Comparison of ENCODE assay signal across 8 cellular contexts in the genomic region with DNA sequence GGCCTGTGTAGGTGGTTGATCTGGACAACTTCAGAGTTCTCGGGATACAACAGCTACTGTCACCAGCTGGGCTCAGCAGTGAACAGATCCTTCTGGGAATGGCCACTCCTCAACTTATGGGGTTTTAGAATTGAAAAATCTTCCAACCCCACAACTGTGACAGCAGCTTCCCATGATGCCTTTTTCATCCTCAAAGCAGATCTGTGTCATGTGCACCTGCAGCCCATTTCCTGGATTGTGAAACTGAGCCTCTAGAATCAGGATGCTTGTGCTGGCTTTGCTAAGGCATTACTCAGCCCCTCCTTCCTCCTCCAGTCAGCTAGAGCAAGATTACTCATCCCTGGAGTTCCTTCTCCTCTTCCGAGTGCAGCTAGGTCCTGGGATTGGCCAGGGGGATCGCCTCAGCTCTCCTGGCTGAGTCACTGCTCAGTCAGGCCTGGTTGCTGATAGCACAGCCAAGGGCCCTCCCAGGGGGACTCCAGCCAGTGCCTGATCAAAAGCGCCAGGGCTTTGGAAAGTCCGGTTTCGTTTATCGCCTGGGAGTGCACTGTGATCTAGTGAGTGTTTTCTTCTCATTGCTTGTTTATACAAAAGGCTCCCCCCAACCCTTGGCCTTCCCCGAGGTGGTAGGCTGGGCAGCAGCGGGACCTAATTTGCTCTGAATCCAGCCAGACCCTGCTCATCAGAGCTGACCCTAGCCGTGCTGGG. TPM values are rescaled to one million over a fixed set of nuclear protein-coding genes. Genes with fewer than 3 reads are reported as not detected.
DNase-seq lines count a peak whose midpoint lies in the region; ATAC-seq and TF ChIP-seq lines count a peak whose summit lies in the region.

No MANE protein-coding gene starts in this region.

- in situ Hi-C loops in brain microvascular endothelial cell (cut with HindIII; ENCODE audit: low pct_ligation_motif_present, low sequenced_read_pairs) = no loop called here

- CTCF ChIA-PET in AG04449 (lab: Yijun Ruan, JAX) = interaction anchor here (0.9 to 28.0 kb wide), 10 partner anchors 10 to 1263 kb away, joined by 3 to 428 read pairs (median 6); no protein-coding TSS in a partner anchor

- ATAC-seq in GM18870 (IDR thresholded peaks at IDR 0.05; ENCODE audit: unreplicated experiment) = peak; percentile 61
- peak; percentile 44 for ATAC-seq in HG03108 (IDR thresholded peaks at IDR 0.05; ENCODE audit: unreplicated experiment)

- DNase-seq in AG04449 (ENCODE audit: low read depth, low spot score) (peak; percentile 98), NCI-H2171 (lab: John Stamatoyannopoulos, UW) (peak; percentile 89), UCSD-AML1 (lab: John Stamatoyannopoulos, UW; ENCODE audit: unreplicated experiment) (peak; percentile 86), brain microvascular endothelial cell (peak; percentile 100), iPS-NIHi11 (ENCODE audit: low spot score) (peak; percentile 93)

- H3K9ac ChIP-seq in skeletal muscle tissue (ENCODE audit: low read depth in 1 of 3, low read length in 3 of 3) = peak overlapping the region; percentile 46 to 81 (median 69)

- no peak overlapping the region for H3K27ac ChIP-seq in brain microvascular endothelial cell
- H3K27ac ChIP-seq in skeletal muscle tissue (ENCODE audit: low read depth, low read length) = peak overlapping the region; percentile 78

- H3K27me3 ChIP-seq in brain microvascular endothelial cell (replicated peaks) = no peaks in the 10 kb centered on the region
- H3K27me3 ChIP-seq in skeletal muscle tissue (ENCODE audit: control insufficient read depth in 3 of 3, insufficient read depth in 3 of 3, low read length in 3 of 3) = no peaks in the 10 kb centered on the region

- H3K9me3 ChIP-seq in skeletal muscle tissue (ENCODE audit: control insufficient read depth in 3 of 3, low read length in 3 of 3) = no peaks in the 10 kb centered on the region

- no peak for TF ChIP-seq CTCF in AG04449 (IDR thresholded peaks at IDR 0.05; ENCODE audit: insufficient read depth, low read length, missing control alignments)
- no peak for TF ChIP-seq CTCF in brain microvascular endothelial cell (IDR thresholded peaks at IDR 0.05; ENCODE audit: low read depth, low read length, missing control alignments)

- H3K4me1 ChIP-seq in skeletal muscle tissue (ENCODE audit: control insufficient read depth in 3 of 3, insufficient read depth in 3 of 3, low read length in 3 of 3) = peaks cover 47 to 55% (median 48%) of the 10 kb centered on the region in 3 donors

- POLR2A ChIA-PET in AG04449 (lab: Yijun Ruan, JAX) = interaction anchor here (0.9 to 1.5 kb wide), 3 partner anchors 9 to 46 kb away, joined by 3 to 5 read pairs (median 3); no protein-coding TSS in a partner anchor

- no peaks in the 10 kb centered on the region for H3K36me3 ChIP-seq in brain microvascular endothelial cell (replicated peaks)
- H3K36me3 ChIP-seq in skeletal muscle tissue (ENCODE audit: control insufficient read depth in 3 of 3, insufficient read depth in 3 of 3, low read length in 3 of 3) = no peaks in the 10 kb centered on the region

- H3K4me3 ChIP-seq in AG04449 (ENCODE audit: low read depth, low read length) = peak overlapping the region; percentile 40
- peak overlapping the region; percentile 22 for H3K4me3 ChIP-seq in brain microvascular endothelial cell (ENCODE audit: low read depth, low read length)
- peak overlapping the region; percentile 30 to 63 (median 55) for H3K4me3 ChIP-seq in skeletal muscle tissue (ENCODE audit: low read length in 3 of 3)

RNA-seq across cellular contexts. Expression of gene LPIN1, which starts 2.4 kb away (rescaled TPM):
- total RNA-seq in skeletal muscle tissue = 18.8 TPM
